Comparison of ENCODE assay signal across 1 cellular context in genomic region chr1:45803299-45803780, GRCh38.
TF ChIP-seq lines count a peak whose summit lies in the region.

MAST2 (plus strand) TSS chr1:45803612; CDS start chr1:45803896, 284 bp downstream.

TF ChIP-seq in K562, 482 proteins besides CTCF, POLR2A, EP300 and RAD21 (continued from another document and continues in another):
- TF ChIP-seq EHMT2 (IDR thresholded peaks at IDR 0.05) (no peak), MEF2D (tag; conservative IDR thresholded peaks at IDR 0.05; ENCODE audit: low read depth) (no peak), USF1 (CRISPR knock-in tag; IDR thresholded peaks at IDR 0.05) (no peak), ZNF449 (CRISPR knock-in tag; IDR thresholded peaks at IDR 0.05) (no peak), SP1 (CRISPR knock-in tag; IDR thresholded peaks at IDR 0.05) (0 out of 2 replicates have a peak, but pooled peaks have one; percentile 8), ZNF655 (CRISPR knock-in tag; IDR thresholded peaks at IDR 0.05) (no peak), HMGN3 (IDR thresholded peaks at IDR 0.05; ENCODE audit: borderline replicate concordance, extremely low read depth, insufficient read length, low read depth, low read length) (peak; percentile 79), ZNF584 (CRISPR knock-in tag; IDR thresholded peaks at IDR 0.05; ENCODE audit: low read depth) (no peak), HCFC1 (IDR thresholded peaks at IDR 0.05; ENCODE audit: low read depth, low read length) (no peak; the same call in 1 of the 2 replicates), MEF2A (IDR thresholded peaks at IDR 0.05; ENCODE audit: control insufficient read depth, low read depth, low read length) (no peak), RBM25 (IDR thresholded peaks at IDR 0.05; ENCODE audit: low read depth, low read length, severe bottlenecking) (no peak), ZNF707 (CRISPR knock-in tag; conservative IDR thresholded peaks at IDR 0.05) (no peak), ZBTB26 (CRISPR knock-in tag; IDR thresholded peaks at IDR 0.05) (no peak), PYGO2 (tag; IDR thresholded peaks at IDR 0.05) (no peak), SIN3A (IDR thresholded peaks at IDR 0.05; ENCODE audit: borderline replicate concordance in 2 of 2, control insufficient read depth in 1 of 2, low read depth in 2 of 2, low read length in 2 of 2) (peak; percentile 66 to 73; a peak in 2 of 4 replicates), NFRKB (IDR thresholded peaks at IDR 0.05; ENCODE audit: low read depth) (no peak), HDAC2 (IDR thresholded peaks at IDR 0.05) (no peak), ZNF24 (IDR thresholded peaks at IDR 0.05) (peak; percentile 54; the same call in 1 of the 2 replicates), TBL1XR1 (IDR thresholded peaks at IDR 0.05; ENCODE audit: low read length in 2 of 2) (no peak), ZNF3 (CRISPR knock-in tag; IDR thresholded peaks at IDR 0.05) (no peak), CGGBP1 (CRISPR knock-in tag; IDR thresholded peaks at IDR 0.05) (no peak), HSF4 (CRISPR knock-in tag; IDR thresholded peaks at IDR 0.05; ENCODE audit: borderline replicate concordance) (no peak), ZBTB9 (CRISPR knock-in tag; IDR thresholded peaks at IDR 0.05) (no peak), EWSR1 (IDR thresholded peaks at IDR 0.05; ENCODE audit: borderline replicate concordance, low read depth, partially characterized antibody) (no peak), ZNF408 (CRISPR knock-in tag; IDR thresholded peaks at IDR 0.05; ENCODE audit: low read depth) (no peak), FOSL1 (tag; conservative IDR thresholded peaks at IDR 0.05) (no peak), HOMEZ (CRISPR knock-in tag; IDR thresholded peaks at IDR 0.05) (no peak), ZNF444 (CRISPR knock-in tag; IDR thresholded peaks at IDR 0.05) (no peak), ZNF766 (CRISPR knock-in tag; conservative IDR thresholded peaks at IDR 0.05) (peak; percentile 73), NR2F6 (CRISPR knock-in tag; IDR thresholded peaks at IDR 0.05) (no peak), TOE1 (IDR thresholded peaks at IDR 0.05; ENCODE audit: borderline replicate concordance) (no peak), TOE1 (CRISPR knock-in tag; IDR thresholded peaks at IDR 0.05; ENCODE audit: borderline replicate concordance, low read depth) (no peak), XRCC3 (IDR thresholded peaks at IDR 0.05) (no peak), KDM5B (IDR thresholded peaks at IDR 0.05; ENCODE audit: insufficient replicate concordance, low read depth, low read length) (peak; percentile 87), ZNF133 (CRISPR knock-in tag; IDR thresholded peaks at IDR 0.05) (no peak)
- TF ChIP-seq, protein P1, sequence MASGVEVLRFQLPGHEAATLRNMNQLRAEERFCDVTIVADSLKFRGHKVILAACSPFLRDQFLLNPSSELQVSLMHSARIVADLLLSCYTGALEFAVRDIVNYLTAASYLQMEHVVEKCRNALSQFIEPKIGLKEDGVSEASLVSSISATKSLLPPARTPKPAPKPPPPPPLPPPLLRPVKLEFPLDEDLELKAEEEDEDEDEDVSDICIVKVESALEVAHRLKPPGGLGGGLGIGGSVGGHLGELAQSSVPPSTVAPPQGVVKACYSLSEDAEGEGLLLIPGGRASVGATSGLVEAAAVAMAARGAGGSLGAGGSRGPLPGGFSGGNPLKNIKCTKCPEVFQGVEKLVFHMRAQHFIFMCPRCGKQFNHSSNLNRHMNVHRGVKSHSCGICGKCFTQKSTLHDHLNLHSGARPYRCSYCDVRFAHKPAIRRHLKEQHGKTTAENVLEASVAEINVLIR (CRISPR knock-in tag; IDR thresholded peaks at IDR 0.05), result no peak
- TF ChIP-seq, protein P2, sequence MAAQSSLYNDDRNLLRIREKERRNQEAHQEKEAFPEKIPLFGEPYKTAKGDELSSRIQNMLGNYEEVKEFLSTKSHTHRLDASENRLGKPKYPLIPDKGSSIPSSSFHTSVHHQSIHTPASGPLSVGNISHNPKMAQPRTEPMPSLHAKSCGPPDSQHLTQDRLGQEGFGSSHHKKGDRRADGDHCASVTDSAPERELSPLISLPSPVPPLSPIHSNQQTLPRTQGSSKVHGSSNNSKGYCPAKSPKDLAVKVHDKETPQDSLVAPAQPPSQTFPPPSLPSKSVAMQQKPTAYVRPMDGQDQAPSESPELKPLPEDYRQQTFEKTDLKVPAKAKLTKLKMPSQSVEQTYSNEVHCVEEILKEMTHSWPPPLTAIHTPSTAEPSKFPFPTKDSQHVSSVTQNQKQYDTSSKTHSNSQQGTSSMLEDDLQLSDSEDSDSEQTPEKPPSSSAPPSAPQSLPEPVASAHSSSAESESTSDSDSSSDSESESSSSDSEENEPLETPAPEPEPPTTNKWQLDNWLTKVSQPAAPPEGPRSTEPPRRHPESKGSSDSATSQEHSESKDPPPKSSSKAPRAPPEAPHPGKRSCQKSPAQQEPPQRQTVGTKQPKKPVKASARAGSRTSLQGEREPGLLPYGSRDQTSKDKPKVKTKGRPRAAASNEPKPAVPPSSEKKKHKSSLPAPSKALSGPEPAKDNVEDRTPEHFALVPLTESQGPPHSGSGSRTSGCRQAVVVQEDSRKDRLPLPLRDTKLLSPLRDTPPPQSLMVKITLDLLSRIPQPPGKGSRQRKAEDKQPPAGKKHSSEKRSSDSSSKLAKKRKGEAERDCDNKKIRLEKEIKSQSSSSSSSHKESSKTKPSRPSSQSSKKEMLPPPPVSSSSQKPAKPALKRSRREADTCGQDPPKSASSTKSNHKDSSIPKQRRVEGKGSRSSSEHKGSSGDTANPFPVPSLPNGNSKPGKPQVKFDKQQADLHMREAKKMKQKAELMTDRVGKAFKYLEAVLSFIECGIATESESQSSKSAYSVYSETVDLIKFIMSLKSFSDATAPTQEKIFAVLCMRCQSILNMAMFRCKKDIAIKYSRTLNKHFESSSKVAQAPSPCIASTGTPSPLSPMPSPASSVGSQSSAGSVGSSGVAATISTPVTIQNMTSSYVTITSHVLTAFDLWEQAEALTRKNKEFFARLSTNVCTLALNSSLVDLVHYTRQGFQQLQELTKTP (IDR thresholded peaks at IDR 0.05; ENCODE audit: low read depth in 1 of 2, partially characterized antibody in 2 of 2), result no peak
- TF ChIP-seq, protein P3, sequence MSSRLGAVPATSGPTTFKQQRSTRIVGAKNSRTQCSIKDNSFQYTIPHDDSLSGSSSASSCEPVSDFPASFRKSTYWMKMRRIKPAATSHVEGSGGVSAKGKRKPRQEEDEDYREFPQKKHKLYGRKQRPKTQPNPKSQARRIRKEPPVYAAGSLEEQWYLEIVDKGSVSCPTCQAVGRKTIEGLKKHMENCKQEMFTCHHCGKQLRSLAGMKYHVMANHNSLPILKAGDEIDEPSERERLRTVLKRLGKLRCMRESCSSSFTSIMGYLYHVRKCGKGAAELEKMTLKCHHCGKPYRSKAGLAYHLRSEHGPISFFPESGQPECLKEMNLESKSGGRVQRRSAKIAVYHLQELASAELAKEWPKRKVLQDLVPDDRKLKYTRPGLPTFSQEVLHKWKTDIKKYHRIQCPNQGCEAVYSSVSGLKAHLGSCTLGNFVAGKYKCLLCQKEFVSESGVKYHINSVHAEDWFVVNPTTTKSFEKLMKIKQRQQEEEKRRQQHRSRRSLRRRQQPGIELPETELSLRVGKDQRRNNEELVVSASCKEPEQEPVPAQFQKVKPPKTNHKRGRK (tag; IDR thresholded peaks at IDR 0.05), result no peak
- TF ChIP-seq, protein P4, sequence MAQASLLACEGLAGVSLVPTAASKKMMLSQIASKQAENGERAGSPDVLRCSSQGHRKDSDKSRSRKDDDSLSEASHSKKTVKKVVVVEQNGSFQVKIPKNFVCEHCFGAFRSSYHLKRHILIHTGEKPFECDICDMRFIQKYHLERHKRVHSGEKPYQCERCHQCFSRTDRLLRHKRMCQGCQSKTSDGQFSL (CRISPR knock-in tag; IDR thresholded peaks at IDR 0.05), result no peak
- TF ChIP-seq, protein P4 (tag; IDR thresholded peaks at IDR 0.05), result no peak
